ENCODE assay signal across 8 cellular contexts in the genomic region with DNA sequence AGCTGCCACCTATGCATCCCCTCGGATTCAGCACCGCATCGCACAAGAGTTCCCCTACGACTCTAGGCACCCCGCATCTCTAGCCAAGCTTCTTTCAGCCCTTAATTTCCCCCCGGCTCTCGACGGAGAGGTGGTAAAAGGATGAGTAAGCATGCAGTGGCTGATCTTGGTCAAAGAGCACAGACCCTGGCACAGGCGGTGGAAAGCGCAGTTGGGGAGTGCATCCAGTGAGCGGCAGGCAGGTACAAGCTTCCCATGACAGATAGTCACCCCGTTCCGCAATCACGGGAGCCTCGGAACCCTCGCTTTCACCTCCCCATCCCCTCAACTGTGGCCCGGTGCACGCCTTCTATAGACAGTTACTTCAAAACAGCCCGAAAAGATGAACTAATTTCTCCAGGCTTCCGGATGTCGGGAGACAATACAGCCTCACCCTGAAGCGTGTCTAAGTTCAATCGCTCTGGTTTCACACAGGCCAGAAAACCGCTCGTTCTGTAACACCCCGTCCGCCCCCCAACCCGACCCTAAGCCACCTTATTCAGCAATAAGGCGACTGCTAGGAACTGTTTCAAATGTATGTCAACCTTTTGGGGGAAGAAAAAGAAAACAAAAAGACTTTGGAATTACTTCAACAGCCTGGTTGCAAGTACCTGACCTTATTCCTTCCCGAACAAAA. TPM values are rescaled to one million over a fixed set of nuclear protein-coding genes. Genes with fewer than 3 reads are reported as not detected.
DNase-seq lines count a peak whose midpoint lies in the region; ATAC-seq and TF ChIP-seq lines count a peak whose summit lies in the region.

No MANE protein-coding gene starts in this region.

- peak in 1 of 4 donors; percentile 25 for TF ChIP-seq EP300 in sigmoid colon (IDR thresholded peaks at IDR 0.05)

- H3K4me3 ChIP-seq in adipocyte (ENCODE audit: low read length) (peak overlapping the region; percentile 98), right cardiac atrium (ENCODE audit: low read length) (peak overlapping the region; percentile 71), sigmoid colon (peak overlapping the region; percentile 72 to 93 (median 80))

- WGBS in right cardiac atrium = 2% methylated on average over 30 of the region's 30 CpGs
- WGBS in sigmoid colon, 2 donors = 1 to 2% methylated on average over 30 of the region's 30 CpGs

- TF ChIP-seq POLR2A in sigmoid colon (IDR thresholded peaks at IDR 0.05) = peak in 1 of 2 donors; percentile 6

- intact Hi-C loops in right cardiac atrium (cut with DNase I) (no loop called here), sigmoid colon (cut with DNase I) (loop anchor here (2.0 to 5.0 kb wide), 2 partner anchors 57 to 239 kb away; no protein-coding TSS in a partner anchor)

- H3K4me1 ChIP-seq in adipocyte (ENCODE audit: control insufficient read depth, insufficient read depth, low read length) (peaks cover 29% of the 10 kb centered on the region), right cardiac atrium (ENCODE audit: control insufficient read depth, insufficient read depth, low read length) (peaks cover 3% of the 10 kb centered on the region), sigmoid colon (peaks cover 0 to 56% (median 43%) of the 10 kb centered on the region in 4 donors)

- no peak for TF ChIP-seq CTCF in sigmoid colon (IDR thresholded peaks at IDR 0.05)

- peak; percentile 24 for ATAC-seq in SK-N-SH treated with all-trans-retinoic acid at 6 μM for 48 hours
- peak in 1 of 2 donors; percentile 4 for ATAC-seq in right cardiac atrium

- H3K27me3 ChIP-seq in adipocyte (replicated peaks; ENCODE audit: control insufficient read depth, insufficient read depth, low read length) (no peaks in the 10 kb centered on the region), right cardiac atrium (ENCODE audit: control insufficient read depth, insufficient read depth) (no peaks in the 10 kb centered on the region), sigmoid colon (no peaks in the 10 kb centered on the region)

- H3K27ac ChIP-seq in right cardiac atrium (ENCODE audit: low read length) = peak overlapping the region; percentile 98
- peak overlapping the region; percentile 94 to 99 (median 96) for H3K27ac ChIP-seq in sigmoid colon

- peak overlapping the region; percentile 99 for H3K9ac ChIP-seq in adipocyte (ENCODE audit: low read length)

- H3K9me3 ChIP-seq in adipocyte (ENCODE audit: control insufficient read depth, low read length) (peaks cover 3% of the 10 kb centered on the region), right cardiac atrium (ENCODE audit: control insufficient read depth, low read length) (no peaks in the 10 kb centered on the region), sigmoid colon (no peaks in the 10 kb centered on the region)

- DNase-seq in NCI-H2171 treated with DMSO at 0.1 percent for 48 hours (lab: John Stamatoyannopoulos, UW) (peak; percentile 31), NCI-H2171 (lab: John Stamatoyannopoulos, UW) (no peak), adipocyte (ENCODE audit: low read depth) (peak; percentile 69), right cardiac atrium (peak; percentile 49 to 73 (median 69)), sigmoid colon (peak; percentile 91), NCI-H2196 (lab: John Stamatoyannopoulos, UW; ENCODE audit: unreplicated experiment) (no peak), mesenteric fat pad (ENCODE audit: low spot score) (no peak)

- H3K36me3 ChIP-seq in adipocyte (ENCODE audit: control insufficient read depth, insufficient read depth, low read length, severe bottlenecking) (no peaks in the 10 kb centered on the region), sigmoid colon (no peaks in the 10 kb centered on the region)

TF ChIP-seq in SK-N-SH treated with all-trans-retinoic acid at 6 μM for 48 hours, 23 proteins besides CTCF, POLR2A, EP300 and RAD21:
- TF ChIP-seq, protein P1, sequence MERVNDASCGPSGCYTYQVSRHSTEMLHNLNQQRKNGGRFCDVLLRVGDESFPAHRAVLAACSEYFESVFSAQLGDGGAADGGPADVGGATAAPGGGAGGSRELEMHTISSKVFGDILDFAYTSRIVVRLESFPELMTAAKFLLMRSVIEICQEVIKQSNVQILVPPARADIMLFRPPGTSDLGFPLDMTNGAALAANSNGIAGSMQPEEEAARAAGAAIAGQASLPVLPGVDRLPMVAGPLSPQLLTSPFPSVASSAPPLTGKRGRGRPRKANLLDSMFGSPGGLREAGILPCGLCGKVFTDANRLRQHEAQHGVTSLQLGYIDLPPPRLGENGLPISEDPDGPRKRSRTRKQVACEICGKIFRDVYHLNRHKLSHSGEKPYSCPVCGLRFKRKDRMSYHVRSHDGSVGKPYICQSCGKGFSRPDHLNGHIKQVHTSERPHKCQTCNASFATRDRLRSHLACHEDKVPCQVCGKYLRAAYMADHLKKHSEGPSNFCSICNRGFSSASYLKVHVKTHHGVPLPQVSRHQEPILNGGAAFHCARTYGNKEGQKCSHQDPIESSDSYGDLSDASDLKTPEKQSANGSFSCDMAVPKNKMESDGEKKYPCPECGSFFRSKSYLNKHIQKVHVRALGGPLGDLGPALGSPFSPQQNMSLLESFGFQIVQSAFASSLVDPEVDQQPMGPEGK (CRISPR knock-in tag; IDR thresholded peaks at IDR 0.05; ENCODE audit: borderline replicate concordance) = no peak
- no peak for TF ChIP-seq TCF4 (CRISPR knock-in tag; IDR thresholded peaks at IDR 0.05; ENCODE audit: borderline replicate concordance)
- no peak for TF ChIP-seq ESRRG (CRISPR knock-in tag; IDR thresholded peaks at IDR 0.05)
- no peak for TF ChIP-seq ZC3H10 (CRISPR knock-in tag; IDR thresholded peaks at IDR 0.05)
- 0 out of 2 replicates have a peak, but pooled peaks have one; percentile 38 for TF ChIP-seq GLIS3 (CRISPR knock-in tag; IDR thresholded peaks at IDR 0.05)
- no peak for TF ChIP-seq RARB (CRISPR knock-in tag; IDR thresholded peaks at IDR 0.05)

RNA-seq across cellular contexts. Expression of a gene that starts 1.5 kb away (rescaled TPM):
- total RNA-seq in right cardiac atrium = 100 to 1,000 TPM; 115 to 217 (median 124) TPM
- 135 TPM for polyA plus RNA-seq in right cardiac atrium
- total RNA-seq in sigmoid colon = 100 to 1,000 TPM; 121 to 162 (median 136) TPM
- polyA plus RNA-seq in sigmoid colon = 100 to 1,000 TPM in 1 of 3 donors, 10 to 100 TPM in 2; 48.3 to 110 (median 91.3) TPM
- total RNA-seq in mesenteric fat pad = 162 TPM

Comparison
In these comparisons a context has a peak if more than half of its experiments do, and no peak if none do; other contexts are left out.
1. DNase-seq: peak in NCI-H2171 treated with DMSO at 0.1 percent for 48 hours (single experiment), adipocyte (single experiment), right cardiac atrium (3 of 3) and sigmoid colon (single experiment); none in NCI-H2171 (single experiment), NCI-H2196 (single experiment) and mesenteric fat pad (single experiment).
2. Peak in every context shown above with its lines, with median percentiles within 50 percentile points of each other: H3K4me3 ChIP-seq.